In the genomic region with DNA sequence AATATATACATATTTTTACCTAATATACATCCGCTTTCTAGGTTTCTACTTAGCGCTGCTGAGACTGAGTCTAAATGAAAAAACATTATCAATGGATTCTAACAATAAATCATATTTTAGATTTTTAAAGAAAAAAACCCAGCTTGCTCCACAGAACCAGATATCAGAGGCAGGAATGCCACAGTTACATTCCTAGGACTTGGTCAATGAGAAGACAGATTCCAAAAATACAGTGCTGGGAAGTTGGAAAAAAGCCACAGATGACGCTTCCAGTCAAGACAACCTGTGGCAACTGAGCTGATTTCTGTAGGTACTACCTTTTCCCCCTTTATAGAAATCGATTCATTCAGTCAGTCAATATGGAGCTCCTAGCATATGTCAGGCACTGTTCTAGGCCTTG, we compare ENCODE assay signal across 8 cellular contexts. TPM values are rescaled to one million over a fixed set of nuclear protein-coding genes. Genes with fewer than 3 reads are reported as not detected.
DNase-seq lines count a peak whose midpoint lies in the region; ATAC-seq and TF ChIP-seq lines count a peak whose summit lies in the region.

No MANE protein-coding gene starts in this region.

- no peaks in the 10 kb centered on the region for H4K20me1 ChIP-seq in osteoblast (ENCODE audit: insufficient read depth, low read length)

- CTCF ChIA-PET in CD8-positive, alpha-beta memory T cell (lab: Charles Lee) = interaction anchor here (0.6 to 2.1 kb wide), 3 partner anchors 10 to 277 kb away, joined by 3 to 8 read pairs (median 5); no protein-coding TSS in a partner anchor

- DNase-seq in CD8-positive, alpha-beta memory T cell = no peak
- DNase-seq in M059J (ENCODE audit: low read depth) (peak; percentile 42), dorsolateral prefrontal cortex (no peak), osteoblast (ENCODE audit: insufficient read length, low spot score, missing footprints) (peak; percentile 74), HAP-1 (ENCODE audit: low spot score in 2 of 2) (no peak)
- DNase-seq in stimulated activated CD4-positive, alpha-beta T cell treated with anti-CD3 and anti-CD28 coated beads, Interleukin-12 subunit alpha, Interleukin-12 subunit beta, amount 100 ng/mL, for 4 hours = no peak
- DNase-seq in activated CD8-positive, alpha-beta memory T cell treated with anti-CD3 and anti-CD28 coated beads, Interleukin-2, amount 50 U/mL, for 48 hours = no peak

- H3K27me3 ChIP-seq in CD8-positive, alpha-beta memory T cell (ENCODE audit: insufficient read depth, low read length, poor library complexity, severe bottlenecking) = no peaks in the 10 kb centered on the region
- no peaks in the 10 kb centered on the region for H3K27me3 ChIP-seq in dorsolateral prefrontal cortex
- H3K27me3 ChIP-seq in osteoblast (ENCODE audit: insufficient read depth, low read length) = peaks cover 3% of the 10 kb centered on the region
- H3K27me3 ChIP-seq in HAP-1 (ENCODE audit: low read depth) = no peaks in the 10 kb centered on the region

- H3K4me1 ChIP-seq in CD8-positive, alpha-beta memory T cell (ENCODE audit: insufficient read depth, low read length) = peaks cover 13% of the 10 kb centered on the region
- peaks cover 6% of the 10 kb centered on the region for H3K4me1 ChIP-seq in osteoblast (ENCODE audit: insufficient read depth, low read length)
- H3K4me1 ChIP-seq in HAP-1 = peaks cover 5% of the 10 kb centered on the region; the same call in 1 of the 2 replicates

- H3K36me3 ChIP-seq in CD8-positive, alpha-beta memory T cell (ENCODE audit: insufficient read depth, low read length) = no peaks in the 10 kb centered on the region
- no peaks in the 10 kb centered on the region for H3K36me3 ChIP-seq in osteoblast (ENCODE audit: insufficient read depth, low read length)
- H3K36me3 ChIP-seq in HAP-1 (replicated peaks) = no peaks in the 10 kb centered on the region

- no peak for ATAC-seq in HG02884 (IDR thresholded peaks at IDR 0.05; ENCODE audit: unreplicated experiment)

- peaks cover 7% of the 10 kb centered on the region for H3K79me2 ChIP-seq in osteoblast (ENCODE audit: insufficient read depth, low read length)

- intact Hi-C loops in dorsolateral prefrontal cortex (cut with DNase I) = loop anchor here (5.0 to 10.0 kb wide), 3 partner anchors 245 to 545 kb away; a partner anchor contains a TSS

- POLR2A ChIA-PET in CD8-positive, alpha-beta memory T cell (lab: Charles Lee) = interaction anchor here (0.6 to 1.3 kb wide), 2 partner anchors 35 to 160 kb away, joined by 3 to 6 read pairs; a partner anchor contains a TSS

- H3K9me3 Mint-ChIP-seq in CD8-positive, alpha-beta memory T cell = peaks cover 0 to 6% (median 2%) of the 10 kb centered on the region in 5 donors

- peaks cover 1 to 3% of the 10 kb centered on the region in 2 donors for H3K27me3 Mint-ChIP-seq in CD8-positive, alpha-beta memory T cell

- H3K4me2 ChIP-seq in osteoblast (ENCODE audit: insufficient read depth, low read length) = peak overlapping the region; percentile 58

- no peak for TF ChIP-seq CTCF in dorsolateral prefrontal cortex (IDR thresholded peaks at IDR 0.05 in 54 of 56, conservative IDR thresholded peaks at IDR 0.05 in 2 of 56; ENCODE audit: low read depth in 1 of 56, partially characterized antibody in 56 of 56)
- TF ChIP-seq CTCF in osteoblast (IDR thresholded peaks at IDR 0.05; ENCODE audit: extremely low read depth, low read depth, low read length) = no peak

- no peak overlapping the region for H3K4me3 ChIP-seq in CD8-positive, alpha-beta memory T cell (ENCODE audit: low read length)
- H3K4me3 ChIP-seq in dorsolateral prefrontal cortex (peak overlapping the region in 57 of 59 donors; percentile 13 to 99 (median 93)), osteoblast (ENCODE audit: insufficient read depth, low read length) (no peak overlapping the region), HAP-1 (no peak overlapping the region)

- H3K4me1 Mint-ChIP-seq in CD8-positive, alpha-beta memory T cell = peaks cover 7 to 19% (median 9%) of the 10 kb centered on the region in 3 donors

- no peak overlapping the region for H2AFZ ChIP-seq in osteoblast (ENCODE audit: low read length)

- in situ Hi-C loops in HAP-1 (cut with MboI; ENCODE audit: low sequenced_read_pairs) = loop anchor here (25.0 kb wide), 1 partner anchor 765 kb away; no protein-coding TSS in a partner anchor

- no peak overlapping the region for H3K27ac ChIP-seq in CD8-positive, alpha-beta memory T cell (ENCODE audit: low read depth, low read length)
- H3K27ac ChIP-seq in dorsolateral prefrontal cortex = peak overlapping the region in 6 of 59 donors; percentile 29 to 90 (median 52)
- no peak overlapping the region for H3K27ac ChIP-seq in osteoblast (ENCODE audit: low read depth, low read length)

- H3K36me3 Mint-ChIP-seq in CD8-positive, alpha-beta memory T cell = peaks cover 0 to 6% (median 4%) of the 10 kb centered on the region in 3 donors

- peak overlapping the region in 1 of 8 donors; percentile 52 for H3K27ac Mint-ChIP-seq in CD8-positive, alpha-beta memory T cell

- H3K4me3 Mint-ChIP-seq in CD8-positive, alpha-beta memory T cell = peak overlapping the region; percentile 30 to 95 (median 63)

- H3K9me3 ChIP-seq in CD8-positive, alpha-beta memory T cell (ENCODE audit: low read length) = no peaks in the 10 kb centered on the region
- H3K9me3 ChIP-seq in osteoblast (ENCODE audit: low read depth, low read length) (no peaks in the 10 kb centered on the region), HAP-1 (no peaks in the 10 kb centered on the region)

RNA-seq across cellular contexts. Expression of a gene that starts 0.6 kb away (rescaled TPM):
- total RNA-seq in CD8-positive, alpha-beta memory T cell = 1 to 10 TPM; 1.6 to 2.2 TPM
- polyA plus RNA-seq in CD8-positive, alpha-beta memory T cell = 4.8 TPM
- total RNA-seq in M059J (2014; rRNA removed; shearing (Covaris generic)) = 2.5 and 4.8 TPM in 2 replicates
- total RNA-seq in dorsolateral prefrontal cortex (10 to 100 TPM in 78 of 120 experiments, 1 to 10 TPM in 42; 5.8 to 17.1 (median 10.8) TPM), osteoblast (4.7 and 5.0 TPM in 2 replicates)

RNA-seq across cellular contexts. Expression of a gene that starts 34.4 kb away (rescaled TPM):
- 10 to 100 TPM; 44.0 to 46.1 TPM for total RNA-seq in CD8-positive, alpha-beta memory T cell
- polyA plus RNA-seq in CD8-positive, alpha-beta memory T cell = 12.5 TPM
- total RNA-seq in M059J (2014; rRNA removed; shearing (Covaris generic)) = 14.9 and 20.6 TPM in 2 replicates
- total RNA-seq in dorsolateral prefrontal cortex = 10 to 100 TPM; 20.2 to 40.7 (median 30.1) TPM
- 14.1 and 17.4 TPM in 2 replicates for total RNA-seq in osteoblast

Comparison
In these comparisons a context has a peak if more than half of its experiments do, and no peak if none do; other contexts are left out.
1. DNase-seq: peak in M059J (single experiment) and osteoblast (single experiment); none in CD8-positive, alpha-beta memory T cell (0 of 5), dorsolateral prefrontal cortex (0 of 10), HAP-1 (0 of 2), stimulated activated CD4-positive, alpha-beta T cell treated with anti-CD3 and anti-CD28 coated beads, Interleukin-12 subunit alpha, Interleukin-12 subunit beta, amount 100 ng/mL, for 4 hours (single experiment) and activated CD8-positive, alpha-beta memory T cell treated with anti-CD3 and anti-CD28 coated beads, Interleukin-2, amount 50 U/mL, for 48 hours (single experiment).
2. H3K4me3 ChIP-seq: peak in dorsolateral prefrontal cortex (57 of 59); none in CD8-positive, alpha-beta memory T cell (single experiment), osteoblast (single experiment) and HAP-1 (single experiment).